In the genomic region with DNA sequence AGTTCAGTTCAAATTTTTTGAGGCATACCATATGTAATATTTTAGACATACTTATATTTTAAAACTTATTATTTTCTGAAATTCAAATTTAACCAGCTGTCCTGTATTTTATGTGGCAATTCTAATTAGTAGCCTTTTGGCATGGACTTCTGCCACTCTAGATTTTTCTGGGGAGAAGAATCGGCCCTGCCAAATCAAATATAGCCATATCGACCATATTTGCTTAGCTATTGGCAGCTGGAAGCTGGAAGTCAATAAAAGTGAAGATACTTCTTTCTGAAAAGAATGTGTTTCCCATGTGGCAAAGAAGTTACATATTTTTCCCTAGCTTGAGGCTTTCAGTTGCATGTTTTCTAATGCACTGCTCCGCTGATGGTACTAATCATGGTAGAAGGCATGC, we compare ENCODE assay signal across 28 cellular contexts.
"Had no signal": no experiment of that assay in that cellular context is flagged by ENCODE, and none has a peak within 500 bp of the region (broad histone marks: within the 10 kb centered on the region; RNA-seq: fewer than 3 reads in every experiment).

No MANE protein-coding gene starts in this region.

- ATAC-seq: activated naive CD8-positive, alpha-beta T cell treated with anti-CD3 and anti-CD28 coated beads, Interleukin-2, amount 50 U/mL, for 24 hours; activated T-cell treated with anti-CD3 and anti-CD28 coated beads, Interleukin-2, amount 50 U/mL, for 72 hours; body of pancreas; effector memory CD8-positive, alpha-beta T cell; gastroesophageal sphincter; WTC11 had no signal

- H3K4me1 Mint-ChIP-seq: activated CD4-positive, alpha-beta T cell treated with anti-CD3 and anti-CD28 coated beads, Interleukin-2, amount 10 ng/mL, durations not matched to agents 7 days and 5 days had no signal

- H3K27ac Mint-ChIP-seq: activated CD4-positive, alpha-beta memory T cell treated with anti-CD3 and anti-CD28 coated beads, Interleukin-2, amount 10 ng/mL, durations not matched to agents 7 days and 5 days; activated CD4-positive, alpha-beta T cell treated with anti-CD3 and anti-CD28 coated beads, Interleukin-2, amount 10 ng/mL, durations not matched to agents 7 days and 5 days; activated naive CD8-positive, alpha-beta T cell; activated naive CD8-positive, alpha-beta T cell treated with anti-CD3 and anti-CD28 coated beads, Interleukin-2, amount 50 U/mL, for 24 hours; activated T-cell treated with anti-CD3 and anti-CD28 coated beads, Interleukin-2, amount 50 U/mL, for 24 hours; activated T-cell treated with anti-CD3 and anti-CD28 coated beads, Interleukin-2, amount 50 U/mL, for 72 hours; effector memory CD8-positive, alpha-beta T cell; WTC11 had no signal

- H3K36me3 Mint-ChIP-seq: activated naive CD8-positive, alpha-beta T cell; WTC11 had no signal

- H3K4me3 Mint-ChIP-seq: activated CD4-positive, alpha-beta memory T cell treated with anti-CD3 and anti-CD28 coated beads, Interleukin-2, amount 10 ng/mL, durations not matched to agents 7 days and 5 days; activated CD4-positive, alpha-beta T cell treated with anti-CD3 and anti-CD28 coated beads, Interleukin-2, amount 10 ng/mL, durations not matched to agents 7 days and 5 days; activated naive CD8-positive, alpha-beta T cell; activated naive CD8-positive, alpha-beta T cell treated with anti-CD3 and anti-CD28 coated beads, Interleukin-2, amount 50 U/mL, for 24 hours; activated T-cell treated with anti-CD3 and anti-CD28 coated beads, Interleukin-2, amount 50 U/mL, for 24 hours; activated T-cell treated with anti-CD3 and anti-CD28 coated beads, Interleukin-2, amount 50 U/mL, for 72 hours; effector memory CD8-positive, alpha-beta T cell; WTC11 had no signal

- H3K9me3 Mint-ChIP-seq: activated CD4-positive, alpha-beta memory T cell treated with anti-CD3 and anti-CD28 coated beads, Interleukin-2, amount 10 ng/mL, durations not matched to agents 7 days and 5 days; activated CD4-positive, alpha-beta T cell treated with anti-CD3 and anti-CD28 coated beads, Interleukin-2, amount 10 ng/mL, durations not matched to agents 7 days and 5 days; activated naive CD8-positive, alpha-beta T cell treated with anti-CD3 and anti-CD28 coated beads, Interleukin-2, amount 50 U/mL, for 24 hours; activated T-cell treated with anti-CD3 and anti-CD28 coated beads, Interleukin-2, amount 50 U/mL, for 24 hours; activated T-cell treated with anti-CD3 and anti-CD28 coated beads, Interleukin-2, amount 50 U/mL, for 72 hours; WTC11 had no signal

- DNase-seq: activated CD4-positive, alpha-beta memory T cell treated with anti-CD3 and anti-CD28 coated beads, Interleukin-2, amount 10 ng/mL, durations not matched to agents 7 days and 5 days; activated CD4-positive, alpha-beta T cell treated with anti-CD3 and anti-CD28 coated beads for 1 hour; activated CD4-positive, alpha-beta T cell treated with anti-CD3 and anti-CD28 coated beads for 4 hours; activated CD4-positive, alpha-beta T cell treated with anti-CD3 and anti-CD28 coated beads, Interleukin-2, amount 10 ng/mL, durations not matched to agents 7 days and 5 days; activated CD4-positive, alpha-beta T cell treated with anti-CD3 and anti-CD28 coated beads, Interleukin-2, amount 50 U/mL, for 4 hours; activated CD8-positive, alpha-beta memory T cell treated with anti-CD3 and anti-CD28 coated beads, Interleukin-2, amount 50 U/mL, for 48 hours; activated gamma-delta T cell; activated naive CD4-positive, alpha-beta T cell; activated naive CD4-positive, alpha-beta T cell treated with anti-CD3 and anti-CD28 coated beads, Interleukin-2, amount 50 U/mL, for 16 hours; activated naive CD8-positive, alpha-beta T cell treated with anti-CD3 and anti-CD28 coated beads, Interleukin-2, amount 50 U/mL, for 24 hours; activated T-cell treated with anti-CD3 and anti-CD28 coated beads for 4 hours; activated T-cell treated with anti-CD3 and anti-CD28 coated beads, Interleukin-2, amount 50 U/mL, for 24 hours; activated T-cell treated with anti-CD3 and anti-CD28 coated beads, Interleukin-2, amount 50 U/mL, for 72 hours; adrenal gland; amygdala; aorta; body of pancreas; caudate nucleus; cortex of kidney; dermis blood vessel endothelial cell; effector CD4-positive, alpha-beta T cell; effector memory CD8-positive, alpha-beta T cell; esophagus squamous epithelium; foreskin melanocyte; T-helper 2 cell had no signal

- H3K27me3 Mint-ChIP-seq: activated CD4-positive, alpha-beta memory T cell treated with anti-CD3 and anti-CD28 coated beads, Interleukin-2, amount 10 ng/mL, durations not matched to agents 7 days and 5 days; activated CD4-positive, alpha-beta T cell treated with anti-CD3 and anti-CD28 coated beads, Interleukin-2, amount 10 ng/mL, durations not matched to agents 7 days and 5 days; activated naive CD8-positive, alpha-beta T cell; activated naive CD8-positive, alpha-beta T cell treated with anti-CD3 and anti-CD28 coated beads, Interleukin-2, amount 50 U/mL, for 24 hours; activated T-cell treated with anti-CD3 and anti-CD28 coated beads, Interleukin-2, amount 50 U/mL, for 24 hours; effector memory CD8-positive, alpha-beta T cell had no signal
